8 cellular contexts compared by ENCODE assay signal in the genomic region with DNA sequence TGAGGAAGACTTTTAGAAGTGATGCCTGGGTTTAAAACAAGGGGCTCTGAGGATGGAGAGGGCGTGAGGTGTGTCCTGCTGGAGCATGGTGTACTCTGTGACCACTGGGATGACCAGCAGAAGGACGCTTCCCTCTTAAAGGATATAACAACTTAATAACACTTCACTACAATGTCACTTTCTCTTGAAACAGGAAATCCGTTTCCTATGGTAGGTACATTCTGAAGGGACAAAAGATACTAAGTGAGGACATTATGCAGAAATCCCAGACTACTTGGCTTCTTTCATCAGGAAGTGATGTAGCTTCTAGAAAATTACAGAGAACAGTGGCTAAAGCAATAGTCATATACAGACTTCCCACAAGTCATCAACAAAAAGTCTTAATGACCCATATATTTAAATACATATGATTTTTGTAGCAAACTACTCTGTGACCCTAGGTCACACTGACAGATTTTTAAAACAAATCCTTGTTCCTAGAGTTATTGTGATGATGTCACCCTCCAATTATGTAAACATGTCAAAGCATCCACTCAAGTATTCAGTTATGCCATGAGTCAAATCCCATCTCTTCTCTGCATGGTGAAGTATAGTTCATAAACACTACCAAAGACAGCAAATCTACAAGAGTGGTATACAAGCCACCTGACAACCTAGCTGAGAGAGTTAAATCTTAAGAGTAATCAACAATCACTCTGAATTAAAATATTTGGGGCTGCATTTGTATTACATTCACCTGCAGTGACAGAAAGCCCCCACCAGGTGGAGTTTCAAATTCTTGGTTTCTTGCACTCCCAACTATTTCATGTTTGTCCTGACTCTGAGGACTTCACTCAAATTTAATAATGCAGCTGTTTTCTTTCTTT. TPM values are rescaled to one million over a fixed set of nuclear protein-coding genes. Genes with fewer than 3 reads are reported as not detected.
DNase-seq lines count a peak whose midpoint lies in the region; ATAC-seq and TF ChIP-seq lines count a peak whose summit lies in the region.

No MANE protein-coding gene starts in this region.

- H3K4me1 Mint-ChIP-seq in mesothelial cell of epicardium, result peaks cover 46% of the 10 kb centered on the region

- no peaks in the 10 kb centered on the region for H3K27me3 ChIP-seq in effector memory CD4-positive, alpha-beta T cell (replicated peaks; ENCODE audit: control insufficient read depth, insufficient read depth, low read length, poor library complexity, severe bottlenecking)

- no peaks in the 10 kb centered on the region for H3K4me1 ChIP-seq in effector memory CD4-positive, alpha-beta T cell (ENCODE audit: control insufficient read depth, insufficient read depth, low read length, poor library complexity, severe bottlenecking)

- CTCF ChIA-PET in HEK293T (lab: Yijun Ruan, JAX), result interaction anchor here (0.6 to 1.5 kb wide), 7 partner anchors 11 to 123 kb away, joined by 3 to 6 read pairs (median 4); partner anchors contain the start of gene PITPNB

- no peak overlapping the region for H3K27ac ChIP-seq in effector memory CD4-positive, alpha-beta T cell (ENCODE audit: insufficient read depth, low read length, poor library complexity, severe bottlenecking)

- peaks cover 21% of the 10 kb centered on the region for H3K36me3 ChIP-seq in effector memory CD4-positive, alpha-beta T cell (ENCODE audit: control insufficient read depth, insufficient read depth, low read length)

- no peaks in the 10 kb centered on the region for H3K27me3 Mint-ChIP-seq in mesothelial cell of epicardium (ENCODE audit: low read depth)

- peaks cover 21% of the 10 kb centered on the region for H3K36me3 Mint-ChIP-seq in mesothelial cell of epicardium

- TF ChIP-seq CTCF in mesothelial cell of epicardium (IDR thresholded peaks at IDR 0.05; ENCODE audit: unreplicated experiment), result peak; percentile 99

- no peaks in the 10 kb centered on the region for H3K9me3 ChIP-seq in effector memory CD4-positive, alpha-beta T cell (ENCODE audit: control insufficient read depth, low read length)

- in situ Hi-C loops in Caki2 (cut with HindIII; ENCODE audit: low pct_unique_long_range_greater_than_20kb, low sequenced_read_pairs), result no loop called here

- no peaks in the 10 kb centered on the region for H3K9me3 Mint-ChIP-seq in mesothelial cell of epicardium

- no peak overlapping the region for H3K4me3 Mint-ChIP-seq in mesothelial cell of epicardium

- DNase-seq in Caki2 (ENCODE audit: low read depth), result peak; percentile 55
- DNase-seq in HEK293T (ENCODE audit: extremely low spot score), result peak; percentile 57
- DNase-seq in T-helper 1 cell, result peak in 4 of 5 donors; percentile 8 to 35 (median 16)
- DNase-seq in effector memory CD4-positive, alpha-beta T cell, result peak in 2 of 3 donors; percentile 14 to 19
- DNase-seq in mesothelial cell of epicardium (ENCODE audit: low spot score in 2 of 2, unreplicated experiment in 2 of 2), result peak in 1 of 2 experiments; percentile 50
- DNase-seq in superior temporal gyrus (ENCODE audit: extremely low spot score), result peak; percentile 87

- POLR2A ChIA-PET in HEK293T (lab: Yijun Ruan, JAX), result interaction anchor here (5.2 kb wide), 1 partner anchor 33 kb away, joined by 19 read pairs; the partner anchor contains the start of gene PITPNB

- H3K4me3 ChIP-seq in effector memory CD4-positive, alpha-beta T cell (ENCODE audit: insufficient read depth, low read depth, low read length, poor library complexity, severe bottlenecking), result no peak overlapping the region

- H3K27ac Mint-ChIP-seq in mesothelial cell of epicardium, result peak overlapping the region; percentile 66

- ATAC-seq in GM19328 (IDR thresholded peaks at IDR 0.05; ENCODE audit: unreplicated experiment) (no peak), GM19467 (IDR thresholded peaks at IDR 0.05; ENCODE audit: unreplicated experiment) (no peak)

TF ChIP-seq in HEK293T, 16 proteins besides CTCF, POLR2A, EP300 and RAD21:
- TF ChIP-seq, protein P1, sequence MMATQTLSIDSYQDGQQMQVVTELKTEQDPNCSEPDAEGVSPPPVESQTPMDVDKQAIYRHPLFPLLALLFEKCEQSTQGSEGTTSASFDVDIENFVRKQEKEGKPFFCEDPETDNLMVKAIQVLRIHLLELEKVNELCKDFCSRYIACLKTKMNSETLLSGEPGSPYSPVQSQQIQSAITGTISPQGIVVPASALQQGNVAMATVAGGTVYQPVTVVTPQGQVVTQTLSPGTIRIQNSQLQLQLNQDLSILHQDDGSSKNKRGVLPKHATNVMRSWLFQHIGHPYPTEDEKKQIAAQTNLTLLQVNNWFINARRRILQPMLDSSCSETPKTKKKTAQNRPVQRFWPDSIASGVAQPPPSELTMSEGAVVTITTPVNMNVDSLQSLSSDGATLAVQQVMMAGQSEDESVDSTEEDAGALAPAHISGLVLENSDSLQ (IDR thresholded peaks at IDR 0.05), result peak; percentile 50
- no peak for TF ChIP-seq BHLHE40 (IDR thresholded peaks at IDR 0.05; ENCODE audit: borderline replicate concordance)

RNA-seq across cellular contexts. Expression of gene PITPNB, which starts 32.8 kb away (rescaled TPM):
- 8.6 and 11.0 TPM in 2 replicates for total RNA-seq in Caki2 (2014; rRNA removed; shearing (Covaris generic); ENCODE audit: low replicate concordance)
- 93.0 to 97.2 TPM (median 96.2 TPM) in 3 replicates for total RNA-seq in mesothelial cell of epicardium
